In genomic region chr13:102758842-102759241, GRCh38 we compare ENCODE assay signal across 22 cellular contexts. TPM values are rescaled to one million over a fixed set of nuclear protein-coding genes. Genes with fewer than 3 reads are reported as not detected.
DNase-seq lines count a peak whose midpoint lies in the region; ATAC-seq, FAIRE-seq and TF ChIP-seq lines count a peak whose summit lies in the region.
"Had no signal": no experiment of that assay in that cellular context is flagged by ENCODE, and none has a peak within 500 bp of the region (broad histone marks: within the 10 kb centered on the region; RNA-seq: fewer than 3 reads in every experiment).

No MANE protein-coding gene starts in this region.

- H3K4me2 ChIP-seq in mammary epithelial cell (ENCODE audit: insufficient read depth, low read depth, low read length) = no peak overlapping the region
- H3K4me2 ChIP-seq: BLaER1, GM23338 had no signal

- no peaks in the 10 kb centered on the region for H4K20me1 ChIP-seq in mammary epithelial cell (ENCODE audit: insufficient read depth, low read length)
- H4K20me1 ChIP-seq: BLaER1 had no signal

- no peaks in the 10 kb centered on the region for H3K9me3 ChIP-seq in right cardiac atrium (ENCODE audit: control insufficient read depth, low read length)
- H3K9me3 ChIP-seq in gastrocnemius medialis = no peaks in the 10 kb centered on the region
- no peaks in the 10 kb centered on the region for H3K9me3 ChIP-seq in mammary epithelial cell (replicated peaks; ENCODE audit: insufficient read depth, low read length)
- H3K9me3 ChIP-seq: BLaER1, Caco-2, HAP-1 had no signal

- H3K4me1 ChIP-seq in right cardiac atrium (ENCODE audit: control insufficient read depth, insufficient read depth, low read length) = no peaks in the 10 kb centered on the region
- H3K4me1 ChIP-seq in gastrocnemius medialis = peaks cover 0 to 6% of the 10 kb centered on the region in 2 donors
- H3K4me1 ChIP-seq in mammary epithelial cell (ENCODE audit: insufficient read depth, low read length) = peaks cover 5% of the 10 kb centered on the region
- H3K4me1 ChIP-seq: BLaER1, Caco-2 had no signal

- peak; percentile 11 for FAIRE-seq in H54 (lab: Jason Lieb, UNC)
- FAIRE-seq: A204.1, G401.6, GM12892 had no signal

- no TSS peak for BruUV-seq in mammary epithelial cell (replicated peaks; lab: Mats Ljungman, UMichigan)

- H3K27me3 ChIP-seq in right cardiac atrium (ENCODE audit: control insufficient read depth, insufficient read depth) (no peaks in the 10 kb centered on the region), gastrocnemius medialis (no peaks in the 10 kb centered on the region), mammary epithelial cell (ENCODE audit: insufficient read depth, low read length) (no peaks in the 10 kb centered on the region)
- H3K27me3 ChIP-seq: BLaER1 had no signal

- peak; percentile 50 for ATAC-seq in Right ventricle myocardium inferior
- ATAC-seq in right cardiac atrium = peak; percentile 45 to 64
- ATAC-seq in gastrocnemius medialis = peak; percentile 76 to 78
- ATAC-seq: CD8-positive, alpha-beta T cell; GM23338 had no signal

- in situ Hi-C loops in gastrocnemius medialis (cut with MboI; ENCODE audit: low sequenced_read_pairs in 4 of 4) (no loop called here), mammary epithelial cell (cut with MboI; ENCODE audit: low sequenced_read_pairs in 2 of 2) (no loop called here)

- DNase-seq in Right ventricle myocardium inferior (ENCODE audit: missing footprints) (no peak), cardiac septum (ENCODE audit: low spot score) (no peak), H54 (ENCODE audit: insufficient read length, low spot score) (no peak), right cardiac atrium (no peak), gastrocnemius medialis (no peak), mammary epithelial cell (no peak), dermis blood vessel endothelial cell (no peak)
- no peak for DNase-seq in stimulated activated CD8-positive, alpha-beta memory T cell treated with anti-CD3 and anti-CD28 coated beads, Interleukin-4, amount 100 ng/mL, for 48 hours
- DNase-seq: Caco-2; CD4-positive, CD25-positive, alpha-beta regulatory T cell; CD8-positive, alpha-beta T cell; DMS153; DND-41 had no signal

- no peaks in the 10 kb centered on the region for H3K36me3 ChIP-seq in gastrocnemius medialis
- no peaks in the 10 kb centered on the region for H3K36me3 ChIP-seq in mammary epithelial cell (ENCODE audit: insufficient read depth, low read length)
- H3K36me3 ChIP-seq: BLaER1, HAP-1 had no signal

- H3K27ac ChIP-seq in right cardiac atrium (ENCODE audit: low read length) (no peak overlapping the region), gastrocnemius medialis (no peak overlapping the region), mammary epithelial cell (ENCODE audit: insufficient read depth, low read depth, low read length) (no peak overlapping the region)
- H3K27ac ChIP-seq: 22Rv1, BLaER1, C4-2B had no signal

- TF ChIP-seq CTCF in gastrocnemius medialis (IDR thresholded peaks at IDR 0.05 in 4 of 5, conservative IDR thresholded peaks at IDR 0.05 in 1 of 5) (no peak), mammary epithelial cell (conservative IDR thresholded peaks at IDR 0.05 in 1 of 2, IDR thresholded peaks at IDR 0.05 in 1 of 2; ENCODE audit: extremely low read depth in 1 of 2, insufficient read depth in 1 of 2, low read depth in 1 of 2, low read length in 2 of 2) (no peak)

- 51% methylated on average over 2 of the region's 2 CpGs for WGBS in right cardiac atrium
- 92% methylated on average over 2 of the region's 2 CpGs for WGBS in mammary epithelial cell (ENCODE audit: low coverage, missing lambda C conversion rate)

- CTCF ChIA-PET in mammary epithelial cell (lab: Charles Lee; ENCODE audit: low non-redundant PET) = no interaction called here

- H3K4me3 ChIP-seq in right cardiac atrium (ENCODE audit: low read length) (no peak overlapping the region), gastrocnemius medialis (no peak overlapping the region), mammary epithelial cell (replicated peaks in 1 of 3; ENCODE audit: insufficient read depth in 1 of 3, low read depth in 2 of 3, low read length in 3 of 3) (no peak overlapping the region)
- H3K4me3 ChIP-seq: BLaER1, GM23338, HAP-1 had no signal

- no peak overlapping the region for H2AFZ ChIP-seq in mammary epithelial cell (ENCODE audit: low read depth, low read length)
- H2AFZ ChIP-seq: GM23338 had no signal

- TF ChIP-seq POLR2A in H54 (IDR thresholded peaks at IDR 0.05; ENCODE audit: low read depth, low read length) (no peak), gastrocnemius medialis (IDR thresholded peaks at IDR 0.05) (no peak)

- dilution Hi-C loops in mammary epithelial cell (cut with HindIII; ENCODE audit: low sequenced_read_pairs) = no loop called here

- no peak overlapping the region for H3K9ac ChIP-seq in mammary epithelial cell (ENCODE audit: insufficient read depth, low read length)
- H3K9ac ChIP-seq: BLaER1 had no signal

- H3K79me2 ChIP-seq in mammary epithelial cell (ENCODE audit: insufficient read depth, low read length) = no peaks in the 10 kb centered on the region

- intact Hi-C loops in Right ventricle myocardium inferior (cut with DNase I) (no loop called here), cardiac septum (cut with DNase I) (no loop called here), right cardiac atrium (cut with DNase I) (no loop called here), gastrocnemius medialis (cut with DNase I; ENCODE audit: low total_unique reads) (no loop called here), mammary epithelial cell (cut with micrococcal nuclease) (no loop called here)

RNA-seq across cellular contexts. Expression of gene TEX30, which starts 14.7 kb away (rescaled TPM):
- total RNA-seq in Right ventricle myocardium inferior (9.5 TPM), cardiac septum (5.9 TPM), right cardiac atrium (1 to 10 TPM; 7.4 to 10.0 (median 9.4) TPM), gastrocnemius medialis (10 to 100 TPM in 2 of 4 donors, 1 to 10 TPM in 2; 3.5 to 11.6 (median 10.2) TPM), mammary epithelial cell (10 to 100 TPM; 10.5 to 14.2 TPM), dermis blood vessel endothelial cell (23.9 and 35.7 TPM in 2 replicates)
- polyA plus RNA-seq in right cardiac atrium (13.7 TPM), mammary epithelial cell (16.6 TPM)
- 9.0 TPM for polyA minus RNA-seq in mammary epithelial cell

RNA-seq across cellular contexts. Expression of gene POGLUT2, which starts 39.9 kb away (rescaled TPM):
- total RNA-seq in Right ventricle myocardium inferior (3.2 TPM), cardiac septum (2.3 TPM), right cardiac atrium (1 to 10 TPM; 2.7 to 5.5 (median 4.8) TPM), gastrocnemius medialis (under 1 TPM; 0.51 to 0.94 (median 0.80) TPM), mammary epithelial cell (1 to 10 TPM; 6.3 to 9.7 TPM), dermis blood vessel endothelial cell (19.6 and 25.5 TPM in 2 replicates)
- polyA plus RNA-seq in right cardiac atrium (3.6 TPM), mammary epithelial cell (6.1 TPM)
- 12.9 TPM for polyA minus RNA-seq in mammary epithelial cell
- total RNA-seq: B cell had no signal

RNA-seq across cellular contexts. Expression of gene BIVM, which starts 40.1 kb away (rescaled TPM):
- 32.4 TPM for total RNA-seq in Right ventricle myocardium inferior
- 30.4 TPM for total RNA-seq in cardiac septum
- total RNA-seq in right cardiac atrium = 10 to 100 TPM; 25.5 to 43.2 (median 40.2) TPM
- 22.7 TPM for polyA plus RNA-seq in right cardiac atrium
- total RNA-seq in gastrocnemius medialis = 10 to 100 TPM; 14.2 to 25.1 (median 21.1) TPM
- 10 to 100 TPM; 24.0 to 26.2 TPM for total RNA-seq in mammary epithelial cell
- 8.4 TPM for polyA plus RNA-seq in mammary epithelial cell
- 4.2 TPM for polyA minus RNA-seq in mammary epithelial cell
- total RNA-seq in dermis blood vessel endothelial cell = 21.4 and 24.0 TPM in 2 replicates
